In genomic region chr13:45074721-45075120, GRCh38 we compare ENCODE assay signal across 23 cellular contexts.
"Had no signal": no experiment of that assay in that cellular context is flagged by ENCODE, and none has a peak within 500 bp of the region (broad histone marks: within the 10 kb centered on the region; RNA-seq: fewer than 3 reads in every experiment).

No MANE protein-coding gene starts in this region.

- H3K9me3 Mint-ChIP-seq: IgD-negative memory B cell had no signal

- DNase-seq: Kasumi-1, MM.1S, NCI-H1092 treated with DMSO at 0.1 percent for 48 hours, NCI-H1436, NCI-H187, NCI-H2029, NCI-H2081 treated with DMSO at 0.1 percent for 48 hours, NCI-H2171, NCI-H226, NCI-H446, NCI-H510A, NCI-H524 treated with DMSO at 0.1 percent for 48 hours, NCI-H69, NCI-H774, Right ventricle myocardium superior, RPMI8226, SIG-M5 had no signal

- H3K27me3 ChIP-seq: SJSA1 had no signal

- H3K9ac ChIP-seq: KMS-11 had no signal

- H3K4me3 ChIP-seq: K562, SJSA1, SK-N-MC had no signal

- H3K27ac Mint-ChIP-seq: IgD-negative memory B cell had no signal

- H3K4me3 Mint-ChIP-seq: IgD-negative memory B cell had no signal

- H3K27ac ChIP-seq: KMS-11, SJSA1, SK-N-MC had no signal

- H3K4me1 ChIP-seq: SJSA1 had no signal

- ATAC-seq: HepG2, K562 had no signal

- H3K4me2 ChIP-seq: KMS-11 had no signal

- H3K36me3 ChIP-seq: SJSA1 had no signal
